1 cellular context compared by ENCODE assay signal in genomic region chr5:95130951-95131350, GRCh38.
TF ChIP-seq lines count a peak whose summit lies in the region.

No MANE protein-coding gene starts in this region.

TF ChIP-seq in HEK293, 187 proteins besides CTCF, POLR2A, EP300 and RAD21:
- TF ChIP-seq, protein P1, sequence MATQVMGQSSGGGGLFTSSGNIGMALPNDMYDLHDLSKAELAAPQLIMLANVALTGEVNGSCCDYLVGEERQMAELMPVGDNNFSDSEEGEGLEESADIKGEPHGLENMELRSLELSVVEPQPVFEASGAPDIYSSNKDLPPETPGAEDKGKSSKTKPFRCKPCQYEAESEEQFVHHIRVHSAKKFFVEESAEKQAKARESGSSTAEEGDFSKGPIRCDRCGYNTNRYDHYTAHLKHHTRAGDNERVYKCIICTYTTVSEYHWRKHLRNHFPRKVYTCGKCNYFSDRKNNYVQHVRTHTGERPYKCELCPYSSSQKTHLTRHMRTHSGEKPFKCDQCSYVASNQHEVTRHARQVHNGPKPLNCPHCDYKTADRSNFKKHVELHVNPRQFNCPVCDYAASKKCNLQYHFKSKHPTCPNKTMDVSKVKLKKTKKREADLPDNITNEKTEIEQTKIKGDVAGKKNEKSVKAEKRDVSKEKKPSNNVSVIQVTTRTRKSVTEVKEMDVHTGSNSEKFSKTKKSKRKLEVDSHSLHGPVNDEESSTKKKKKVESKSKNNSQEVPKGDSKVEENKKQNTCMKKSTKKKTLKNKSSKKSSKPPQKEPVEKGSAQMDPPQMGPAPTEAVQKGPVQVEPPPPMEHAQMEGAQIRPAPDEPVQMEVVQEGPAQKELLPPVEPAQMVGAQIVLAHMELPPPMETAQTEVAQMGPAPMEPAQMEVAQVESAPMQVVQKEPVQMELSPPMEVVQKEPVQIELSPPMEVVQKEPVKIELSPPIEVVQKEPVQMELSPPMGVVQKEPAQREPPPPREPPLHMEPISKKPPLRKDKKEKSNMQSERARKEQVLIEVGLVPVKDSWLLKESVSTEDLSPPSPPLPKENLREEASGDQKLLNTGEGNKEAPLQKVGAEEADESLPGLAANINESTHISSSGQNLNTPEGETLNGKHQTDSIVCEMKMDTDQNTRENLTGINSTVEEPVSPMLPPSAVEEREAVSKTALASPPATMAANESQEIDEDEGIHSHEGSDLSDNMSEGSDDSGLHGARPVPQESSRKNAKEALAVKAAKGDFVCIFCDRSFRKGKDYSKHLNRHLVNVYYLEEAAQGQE (tag by site-specific recombination; IDR thresholded peaks at IDR 0.05): peak; percentile 33; the same call in 1 of the 2 replicates
- TF ChIP-seq ZNF404 (tag by site-specific recombination; IDR thresholded peaks at IDR 0.05): no peak
- no peak for TF ChIP-seq ZNF2 (tag by site-specific recombination; IDR thresholded peaks at IDR 0.05)
- no peak for TF ChIP-seq ZNF223 (tag by site-specific recombination; IDR thresholded peaks at IDR 0.05)
- TF ChIP-seq PATZ1 (tag by site-specific recombination; IDR thresholded peaks at IDR 0.05): no peak
- no peak for TF ChIP-seq ZBTB11 (tag by site-specific recombination; conservative IDR thresholded peaks at IDR 0.05; ENCODE audit: low read depth)
